In genomic region chr1:17984510-17985085, GRCh38 we compare ENCODE assay signal across 8 cellular contexts.
DNase-seq lines count a peak whose midpoint lies in the region; ATAC-seq, FAIRE-seq and TF ChIP-seq lines count a peak whose summit lies in the region.

No MANE protein-coding gene starts in this region.

- no peak overlapping the region for H3K4me2 ChIP-seq in K562 (ENCODE audit: insufficient read depth, low read length)
- H3K4me2 ChIP-seq in neuronal stem cell (ENCODE audit: insufficient read depth, low read length, poor library complexity, severe bottlenecking): no peak overlapping the region

- H2AFZ ChIP-seq in K562 (ENCODE audit: low read depth, low read length) (no peak overlapping the region), neuronal stem cell (ENCODE audit: low read length) (no peak overlapping the region)

- H3K27me3 ChIP-seq in K562 (ENCODE audit: control insufficient read depth in 2 of 2, insufficient read depth in 2 of 2, low read length in 2 of 2) (no peaks in the 10 kb centered on the region; a peak in 1 of 5 replicates), neuronal stem cell (ENCODE audit: control insufficient read depth in 3 of 3, insufficient read depth in 3 of 3, low read depth in 1 of 3, low read length in 3 of 3) (no peaks in the 10 kb centered on the region)

- no peak overlapping the region for H4K91ac ChIP-seq in neuronal stem cell (ENCODE audit: low read depth, low read length, poor library complexity)

- DNase-seq in NCI-H748 (lab: John Stamatoyannopoulos, UW; ENCODE audit: unreplicated experiment) (peak; percentile 6), NCI-H748 treated with DMSO at 0.1 percent for 48 hours (lab: John Stamatoyannopoulos, UW) (no peak), LHCN-M2 (ENCODE audit: low read depth) (peak; percentile 1), K562 (ENCODE audit: extremely low read depth in 1 of 4, low spot score in 3 of 4) (peak; percentile 62 to 74 (median 70)), neuronal stem cell (ENCODE audit: low spot score) (peak; percentile 39), inferior parietal cortex (ENCODE audit: extremely low spot score) (no peak), HPDE6-E6E7 (ENCODE audit: extremely low spot score) (no peak), dedifferentiated amniotic fluid mesenchymal stem cell (ENCODE audit: extremely low spot score) (no peak)

- H3K79me2 ChIP-seq in K562 (ENCODE audit: control insufficient read depth, insufficient read depth, low read length): no peaks in the 10 kb centered on the region

- CTCF ChIA-PET in K562 (lab: Yijun Ruan, JAX; ENCODE audit: low intra/inter-chr PET ratio): no interaction called here

- no peak overlapping the region for H3K14ac ChIP-seq in neuronal stem cell (ENCODE audit: low read length)

- BruUV-seq in K562 (replicated peaks; lab: Mats Ljungman, UMichigan): no TSS peak

- intact Hi-C loops in K562 (cut with micrococcal nuclease): loop anchor here (10.0 kb wide), 1 partner anchor 120 kb away; the partner anchor contains the start of gene IGSF21

- in situ Hi-C loops in K562 (cut with MboI): no loop called here

- H3K4ac ChIP-seq in neuronal stem cell (ENCODE audit: low read length): no peak overlapping the region

- H3K27ac ChIP-seq in K562 (ENCODE audit: extremely low read depth, low read depth, low read length) (no peak overlapping the region), neuronal stem cell (replicated peaks; ENCODE audit: low read length) (no peak overlapping the region)

- H3K79me1 ChIP-seq in neuronal stem cell (ENCODE audit: low read depth, low read length): no peaks in the 10 kb centered on the region

- H3K4me3 ChIP-seq in K562 (no peak overlapping the region), neuronal stem cell (ENCODE audit: low read length in 2 of 2) (no peak overlapping the region)

- H3K4me1 ChIP-seq in K562 (replicated peaks in 1 of 2; ENCODE audit: control insufficient read depth in 2 of 2, insufficient read depth in 2 of 2, low read length in 2 of 2) (no peaks in the 10 kb centered on the region), neuronal stem cell (ENCODE audit: control insufficient read depth in 2 of 2, insufficient read depth in 1 of 2, low read depth in 1 of 2, low read length in 2 of 2) (no peaks in the 10 kb centered on the region)

- TF ChIP-seq CTCF in K562 (IDR thresholded peaks at IDR 0.05 in 2 of 3, conservative IDR thresholded peaks at IDR 0.05 in 1 of 3; ENCODE audit: insufficient read depth in 2 of 3, low read depth in 1 of 3, low read length in 3 of 3): peak; percentile 68 to 89 (median 80)

- no peak overlapping the region for H2BK15ac ChIP-seq in neuronal stem cell (ENCODE audit: low read length)

- peak; percentile 95 for FAIRE-seq in K562 (lab: Jason Lieb, UNC)

- peak; percentile 81 for ATAC-seq in K562

- no peak overlapping the region for H3K23ac ChIP-seq in neuronal stem cell (ENCODE audit: low read depth, low read length, poor library complexity)

- H2AK5ac ChIP-seq in neuronal stem cell (ENCODE audit: low read depth, low read length): no peak overlapping the region

- no peak overlapping the region for H2BK5ac ChIP-seq in neuronal stem cell (ENCODE audit: low read length)

- no peak overlapping the region for H2BK120ac ChIP-seq in neuronal stem cell (ENCODE audit: low read depth, low read length)

- POLR2A ChIA-PET in K562 (lab: Yijun Ruan, JAX): interaction anchor here (0.6 kb wide), 2 partner anchors 20 to 191 kb away, joined by 3 read pairs; no protein-coding TSS in a partner anchor

- H4K8ac ChIP-seq in neuronal stem cell (ENCODE audit: low read depth, low read length): no peak overlapping the region

- TF ChIP-seq POLR2A in K562 (conservative IDR thresholded peaks at IDR 0.05): no peak

- H3K9me3 ChIP-seq in K562 (replicated peaks; ENCODE audit: control insufficient read depth, insufficient read depth, low read depth, low read length) (no peaks in the 10 kb centered on the region), neuronal stem cell (replicated peaks in 1 of 2; ENCODE audit: control insufficient read depth in 2 of 2, insufficient read depth in 1 of 2, low read depth in 1 of 2, low read length in 2 of 2) (peaks cover 0 to 1% of the 10 kb centered on the region in 2 donors)

- no peaks in the 10 kb centered on the region for H3K36me3 ChIP-seq in K562 (ENCODE audit: control insufficient read depth, insufficient read depth, low read length)
- H3K36me3 ChIP-seq in neuronal stem cell (replicated peaks in 1 of 2; ENCODE audit: control insufficient read depth in 2 of 2, insufficient read depth in 2 of 2, low read length in 2 of 2): no peaks in the 10 kb centered on the region

- 2% methylated on average over 10 of the region's 10 CpGs for WGBS in K562 (ENCODE audit: insufficient coverage, low coverage, missing lambda C conversion rate)
- WGBS in neuronal stem cell (ENCODE audit: extremely low coverage in 2 of 2, insufficient read length in 2 of 2, insufficient replicate concordance in 1 of 2), 2 donors: no CpG with 5 or more reads among the region's 10 CpGs

- H4K20me1 ChIP-seq in K562 (replicated peaks; ENCODE audit: control insufficient read depth, insufficient read depth, low read length): peaks cover 7% of the 10 kb centered on the region; the same call in 1 of the 2 replicates

- no peaks in the 10 kb centered on the region for H3K9me1 ChIP-seq in K562 (ENCODE audit: control insufficient read depth, insufficient read depth, low read length)

- TF ChIP-seq RAD21 in K562 (CRISPR knock-in tag; conservative IDR thresholded peaks at IDR 0.05 in 1 of 2, IDR thresholded peaks at IDR 0.05 in 1 of 2): peak in 1 of 2 experiments; percentile 53; a peak in 2 of 4 replicates

- H3K9ac ChIP-seq in K562 (ENCODE audit: insufficient read depth in 1 of 2, low read depth in 2 of 2, low read length in 2 of 2): no peak overlapping the region
- no peak overlapping the region for H3K9ac ChIP-seq in neuronal stem cell (ENCODE audit: low read depth, low read length, poor library complexity)

- TF ChIP-seq EP300 in K562 (IDR thresholded peaks at IDR 0.05; ENCODE audit: low read length): no peak

- H3K18ac ChIP-seq in neuronal stem cell (ENCODE audit: low read length): peak overlapping the region; percentile 23

- H2BK12ac ChIP-seq in neuronal stem cell (ENCODE audit: low read length): no peak overlapping the region

TF ChIP-seq in K562, 482 proteins besides CTCF, POLR2A, EP300 and RAD21:
- no peak for TF ChIP-seq EWSR1 (IDR thresholded peaks at IDR 0.05; ENCODE audit: borderline replicate concordance, low read depth, partially characterized antibody)
- no peak for TF ChIP-seq MAZ (CRISPR knock-in tag; conservative IDR thresholded peaks at IDR 0.05 in 1 of 2, IDR thresholded peaks at IDR 0.05 in 1 of 2)
- TF ChIP-seq RB1 (IDR thresholded peaks at IDR 0.05; ENCODE audit: low read depth): 0 out of 2 replicates have a peak, but pooled peaks have one; percentile 18
- TF ChIP-seq SMC3 (conservative IDR thresholded peaks at IDR 0.05; ENCODE audit: insufficient read depth, low read depth, low read length): peak; percentile 51
- peak; percentile 78 for TF ChIP-seq CEBPB (tag; IDR thresholded peaks at IDR 0.05)
- no peak for TF ChIP-seq HNRNPLL (IDR thresholded peaks at IDR 0.05; ENCODE audit: low read depth, low read length, poor library complexity, severe bottlenecking)
- TF ChIP-seq TBL1XR1 (IDR thresholded peaks at IDR 0.05; ENCODE audit: low read length in 2 of 2): no peak
- no peak for TF ChIP-seq CEBPG (CRISPR knock-in tag; IDR thresholded peaks at IDR 0.05)
- TF ChIP-seq CEBPG (tag; conservative IDR thresholded peaks at IDR 0.05 in 1 of 2, IDR thresholded peaks at IDR 0.05 in 1 of 2): peak; percentile 49 to 62

Comparison
In these comparisons a context has a peak if more than half of its experiments do, and no peak if none do; other contexts are left out.
1. DNase-seq: peak in NCI-H748 (single experiment), LHCN-M2 (single experiment), K562 (4 of 4) and neuronal stem cell (single experiment); none in NCI-H748 treated with DMSO at 0.1 percent for 48 hours (single experiment), inferior parietal cortex (single experiment), HPDE6-E6E7 (single experiment) and dedifferentiated amniotic fluid mesenchymal stem cell (single experiment).